8 cellular contexts compared by ENCODE assay signal in the genomic region with DNA sequence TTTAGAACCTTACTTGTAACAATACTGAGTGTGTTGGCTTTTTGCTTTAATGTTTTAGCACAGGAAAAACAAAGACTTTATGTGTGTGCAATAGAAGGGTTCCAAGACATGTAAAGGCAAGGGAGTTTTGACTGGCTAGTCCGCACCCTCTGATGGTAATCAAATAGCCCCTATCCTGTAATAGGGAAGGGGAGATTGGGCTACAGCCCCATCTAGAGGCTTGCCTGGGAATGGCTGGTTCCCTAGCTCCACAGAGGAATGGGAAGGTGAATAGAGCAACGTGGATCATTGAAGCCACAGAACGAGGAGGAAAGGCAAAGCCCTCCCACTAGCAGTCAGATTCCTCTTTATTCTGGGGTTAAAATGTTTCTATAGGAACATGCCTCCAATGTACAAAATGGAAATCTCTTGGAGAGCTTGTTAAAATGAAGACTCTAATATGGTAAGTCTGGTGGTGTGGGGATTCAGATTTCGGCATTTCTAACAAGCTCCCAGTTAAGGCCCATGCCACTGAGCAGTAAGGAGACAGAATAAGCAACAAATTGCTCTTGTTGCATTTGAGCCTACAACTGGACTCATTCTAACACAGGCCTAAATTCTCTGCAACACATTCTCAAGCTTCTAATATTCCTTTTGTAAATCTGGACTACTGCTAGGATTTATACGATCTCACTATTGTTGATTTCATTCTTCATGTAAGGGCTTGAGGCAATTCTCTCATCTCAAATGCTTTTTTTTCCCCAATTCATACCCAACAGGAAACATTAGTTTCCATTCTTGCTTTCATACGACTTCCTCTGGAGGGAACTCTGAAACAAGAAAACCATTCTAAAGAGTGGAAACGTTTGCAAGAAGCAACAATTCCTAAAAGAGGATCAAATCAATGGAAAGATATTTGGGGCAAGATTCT. TPM values are rescaled to one million over a fixed set of nuclear protein-coding genes. Genes with fewer than 3 reads are reported as not detected.
A peak's percentile ranks its signal among the peaks of the same experiment; 100 is the strongest.
DNase-seq lines count a peak whose midpoint lies in the region; ATAC-seq and TF ChIP-seq lines count a peak whose summit lies in the region.

No MANE protein-coding gene starts in this region.

- intact Hi-C loops in right cardiac atrium (cut with DNase I), result loop anchor here in 2 of 4 donors (10.0 kb wide), 2 partner anchors 81 to 169 kb away; no protein-coding TSS in a partner anchor

- H3K27ac Mint-ChIP-seq in activated naive CD8-positive, alpha-beta T cell treated with anti-CD3 and anti-CD28 coated beads, Interleukin-2, amount 10 ng/mL, durations not matched to agents 7 days and 5 days, result peak overlapping the region; percentile 30

- H3K27ac ChIP-seq in ACC112 (ENCODE audit: low read depth, low read length) (peak overlapping the region; percentile 71; the same call in 1 of the 2 replicates), right cardiac atrium (ENCODE audit: low read length) (no peak overlapping the region), smooth muscle cell (ENCODE audit: low read depth) (peak overlapping the region; percentile 76)

- H3K36me3 Mint-ChIP-seq in activated naive CD8-positive, alpha-beta T cell treated with anti-CD3 and anti-CD28 coated beads, Interleukin-2, amount 10 ng/mL, durations not matched to agents 7 days and 5 days, result peaks cover 21% of the 10 kb centered on the region

- CTCF ChIA-PET in GM10248 (lab: Yijun Ruan, JAX), result interaction anchor here (0.6 to 9.6 kb wide), 27 partner anchors 12 to 453 kb away, joined by 3 to 217 read pairs (median 5); a partner anchor contains a TSS

- no peak overlapping the region for H3K4me3 Mint-ChIP-seq in activated naive CD8-positive, alpha-beta T cell treated with anti-CD3 and anti-CD28 coated beads, Interleukin-2, amount 10 ng/mL, durations not matched to agents 7 days and 5 days

- no peaks in the 10 kb centered on the region for H3K9me3 Mint-ChIP-seq in activated naive CD8-positive, alpha-beta T cell treated with anti-CD3 and anti-CD28 coated beads, Interleukin-2, amount 10 ng/mL, durations not matched to agents 7 days and 5 days

- 0 out of 2 replicates have a peak, but pooled peaks cover under 1% of the 10 kb centered on the region for H3K36me3 ChIP-seq in ACC112 (ENCODE audit: insufficient read depth, low read length)
- H3K36me3 ChIP-seq in smooth muscle cell (ENCODE audit: low read depth), result no peaks in the 10 kb centered on the region

- no peak overlapping the region for H3K9ac ChIP-seq in smooth muscle cell (ENCODE audit: low read depth)

- no peak overlapping the region for H3K4me2 ChIP-seq in smooth muscle cell

- WGBS in right cardiac atrium, result 46% methylated on average over 7 of the region's 7 CpGs
- WGBS in smooth muscle cell (ENCODE audit: low lambda C conversion rate), result 71% methylated on average over 7 of the region's 7 CpGs

- H4K20me1 ChIP-seq in smooth muscle cell (ENCODE audit: low read depth), result no peaks in the 10 kb centered on the region

- TF ChIP-seq CTCF in GM10248 (IDR thresholded peaks at IDR 0.05; ENCODE audit: control extremely low read depth, extremely low read depth, low read depth, missing control alignments) (peak; percentile 77), smooth muscle cell (IDR thresholded peaks at IDR 0.05; ENCODE audit: borderline replicate concordance, insufficient read depth, poor library complexity, severe bottlenecking) (peak; percentile 77)

- H2AFZ ChIP-seq in ACC112 (ENCODE audit: low read length, unreplicated experiment), result no peak overlapping the region
- no peak overlapping the region for H2AFZ ChIP-seq in smooth muscle cell (ENCODE audit: low read depth)

- no peaks in the 10 kb centered on the region for H3K27me3 ChIP-seq in ACC112 (ENCODE audit: insufficient read depth, low read length)
- no peaks in the 10 kb centered on the region for H3K27me3 ChIP-seq in right cardiac atrium (ENCODE audit: control insufficient read depth, insufficient read depth)
- no peaks in the 10 kb centered on the region for H3K27me3 ChIP-seq in smooth muscle cell (ENCODE audit: low read depth)

- H3K4me1 ChIP-seq in ACC112 (ENCODE audit: control insufficient read depth, insufficient read depth, low read length, unreplicated experiment) (peaks cover 31% of the 10 kb centered on the region), right cardiac atrium (ENCODE audit: control insufficient read depth, insufficient read depth, low read length) (peaks cover 1% of the 10 kb centered on the region), smooth muscle cell (ENCODE audit: low read depth) (peaks cover 5% of the 10 kb centered on the region)

- DNase-seq in GM10248 (ENCODE audit: extremely low spot score) (no peak), NCI-H510A (lab: John Stamatoyannopoulos, UW) (peak; percentile 1), right cardiac atrium (no peak), smooth muscle cell (lab: John Stamatoyannopoulos, UW; ENCODE audit: unreplicated experiment) (no peak)
- DNase-seq in activated naive CD8-positive, alpha-beta T cell treated with anti-CD3 and anti-CD28 coated beads, Interleukin-2, amount 10 ng/mL, durations not matched to agents 7 days and 5 days, result peak; percentile 38
- no peak for DNase-seq in NK-92 treated with Interleukin-12 subunit alpha and Interleukin-12 subunit beta, amount 100 ng/mL, for 24 hours (lab: John Stamatoyannopoulos, UW)

- H3F3A ChIP-seq in smooth muscle cell (ENCODE audit: low read depth), result no peaks in the 10 kb centered on the region

- H3K9me3 ChIP-seq in right cardiac atrium (ENCODE audit: control insufficient read depth, low read length) (no peaks in the 10 kb centered on the region), smooth muscle cell (replicated peaks; ENCODE audit: low read depth) (no peaks in the 10 kb centered on the region)

- H3K27me3 Mint-ChIP-seq in activated naive CD8-positive, alpha-beta T cell treated with anti-CD3 and anti-CD28 coated beads, Interleukin-2, amount 10 ng/mL, durations not matched to agents 7 days and 5 days, result no peaks in the 10 kb centered on the region

- POLR2A ChIA-PET in GM10248 (lab: Yijun Ruan, JAX), result no interaction called here
- POLR2A ChIA-PET in activated naive CD8-positive, alpha-beta T cell treated with anti-CD3 and anti-CD28 coated beads, Interleukin-2, amount 10 ng/mL, durations not matched to agents 7 days and 5 days (lab: Charles Lee), result interaction anchor here (1.1 kb wide), 1 partner anchor 47 kb away, joined by 4 read pairs; no protein-coding TSS in a partner anchor

- no peak for ATAC-seq in activated naive CD8-positive, alpha-beta T cell treated with anti-CD3 and anti-CD28 coated beads, Interleukin-2, amount 10 ng/mL, durations not matched to agents 7 days and 5 days (ENCODE audit: low read depth)
- ATAC-seq in right cardiac atrium (peak; percentile 60 to 62), GM21515 (IDR thresholded peaks at IDR 0.05; ENCODE audit: unreplicated experiment) (no peak)

- peaks cover 17% of the 10 kb centered on the region for H3K4me1 Mint-ChIP-seq in activated naive CD8-positive, alpha-beta T cell treated with anti-CD3 and anti-CD28 coated beads, Interleukin-2, amount 10 ng/mL, durations not matched to agents 7 days and 5 days

- H3K4me3 ChIP-seq in ACC112 (ENCODE audit: low read depth, low read length), result no peak overlapping the region
- no peak overlapping the region for H3K4me3 ChIP-seq in right cardiac atrium (ENCODE audit: low read length)
- no peak overlapping the region for H3K4me3 ChIP-seq in smooth muscle cell

- no peaks in the 10 kb centered on the region for H3K79me2 ChIP-seq in ACC112 (ENCODE audit: control insufficient read depth, insufficient read depth, low read length, unreplicated experiment)
- H3K79me2 ChIP-seq in smooth muscle cell (ENCODE audit: low read depth), result no peaks in the 10 kb centered on the region

RNA-seq across cellular contexts. Expression of a gene that starts 57.1 kb away (rescaled TPM):
- 100 to 1,000 TPM; 106 to 113 TPM for total RNA-seq in activated naive CD8-positive, alpha-beta T cell treated with anti-CD3 and anti-CD28 coated beads, Interleukin-2, amount 10 ng/mL, durations not matched to agents 7 days and 5 days
- total RNA-seq in right cardiac atrium, result 10 to 100 TPM; 44.3 to 53.2 (median 48.8) TPM
- 24.4 TPM for polyA plus RNA-seq in right cardiac atrium
- 14.9 and 25.6 TPM in 2 replicates for total RNA-seq in smooth muscle cell
- polyA plus RNA-seq in smooth muscle cell, result 7.5 and 9.3 TPM in 2 replicates

Comparison
In these comparisons a context has a peak if more than half of its experiments do, and no peak if none do; other contexts are left out.
1. DNase-seq: peak in NCI-H510A (single experiment) and activated naive CD8-positive, alpha-beta T cell treated with anti-CD3 and anti-CD28 coated beads, Interleukin-2, amount 10 ng/mL, durations not matched to agents 7 days and 5 days (single experiment); none in GM10248 (single experiment), right cardiac atrium (0 of 3), smooth muscle cell (single experiment) and NK-92 treated with Interleukin-12 subunit alpha and Interleukin-12 subunit beta, amount 100 ng/mL, for 24 hours (single experiment).
2. ATAC-seq: peak in right cardiac atrium (2 of 2); none in activated naive CD8-positive, alpha-beta T cell treated with anti-CD3 and anti-CD28 coated beads, Interleukin-2, amount 10 ng/mL, durations not matched to agents 7 days and 5 days (single experiment) and GM21515 (single experiment).